In the genomic region with DNA sequence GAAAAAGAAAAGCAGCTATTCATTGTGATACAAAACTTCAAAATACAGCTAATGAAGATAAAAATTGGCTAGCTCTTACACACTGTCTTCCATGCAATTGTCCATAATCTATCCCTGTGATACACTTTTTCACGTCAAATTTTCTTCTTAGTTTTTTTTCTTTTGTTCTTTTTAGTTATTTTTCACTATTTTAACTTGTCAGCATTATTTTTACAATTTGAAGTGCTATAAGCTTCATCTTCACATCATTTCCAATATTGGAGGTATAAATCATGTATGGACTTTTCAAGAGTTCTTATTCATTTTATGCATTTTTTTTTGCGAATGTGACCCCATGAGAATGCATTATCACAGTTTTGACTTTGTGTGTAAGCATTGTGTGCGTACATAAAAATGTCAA, we compare ENCODE assay signal across 1 cellular context.
TF ChIP-seq lines count a peak whose summit lies in the region.

No MANE protein-coding gene starts in this region.

TF ChIP-seq in HepG2, 621 proteins besides CTCF, POLR2A, EP300 and RAD21 (continued from another document):
- TF ChIP-seq, protein P1, sequence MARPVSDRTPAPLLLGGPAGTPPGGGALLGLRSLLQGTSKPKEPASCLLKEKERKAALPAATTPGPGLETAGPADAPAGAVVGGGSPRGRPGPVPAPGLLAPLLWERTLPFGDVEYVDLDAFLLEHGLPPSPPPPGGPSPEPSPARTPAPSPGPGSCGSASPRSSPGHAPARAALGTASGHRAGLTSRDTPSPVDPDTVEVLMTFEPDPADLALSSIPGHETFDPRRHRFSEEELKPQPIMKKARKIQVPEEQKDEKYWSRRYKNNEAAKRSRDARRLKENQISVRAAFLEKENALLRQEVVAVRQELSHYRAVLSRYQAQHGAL (CRISPR knock-in tag; IDR thresholded peaks at IDR 0.05; ENCODE audit: not compliant biosample characterization): no peak
TF ChIP-seq in HepG2: peak in this region for 2.
